Comparison of ENCODE assay signal across 8 cellular contexts in genomic region chr2:56185582-56186046, GRCh38. TPM values are rescaled to one million over a fixed set of nuclear protein-coding genes. Genes with fewer than 3 reads are reported as not detected.
A peak's percentile ranks its signal among the peaks of the same experiment; 100 is the strongest.
DNase-seq lines count a peak whose midpoint lies in the region; ATAC-seq and TF ChIP-seq lines count a peak whose summit lies in the region.

No MANE protein-coding gene starts in this region.

- H4K20me1 ChIP-seq in HCT116 (ENCODE audit: insufficient read depth): no peaks in the 10 kb centered on the region

- ATAC-seq in HCT116 (peak; percentile 53), GM19351 (IDR thresholded peaks at IDR 0.05; ENCODE audit: unreplicated experiment) (no peak)
- ATAC-seq in stimulated activated effector memory CD8-positive, alpha-beta T cell treated with anti-CD3 and anti-CD28 coated beads, Interleukin-12 subunit alpha, Interleukin-12 subunit beta, amount 100 ng/mL, for 72 hours: no peak

- TF ChIP-seq POLR2A in HCT116 (IDR thresholded peaks at IDR 0.05; ENCODE audit: borderline replicate concordance, extremely low read depth, insufficient read depth, insufficient read length): no peak

- H3K9me3 ChIP-seq in HCT116 (ENCODE audit: control insufficient read depth in 1 of 2, insufficient read depth in 1 of 2, low read depth in 1 of 2, low read length in 2 of 2) (no peaks in the 10 kb centered on the region), iPS-20b (ENCODE audit: insufficient read depth, low read depth, low read length) (no peaks in the 10 kb centered on the region)

- POLR2A ChIA-PET in HCT116 (lab: Charles Lee): no interaction called here

- H3K4me2 ChIP-seq in HCT116 (ENCODE audit: low read length): peak overlapping the region; percentile 88

- no peaks in the 10 kb centered on the region for H3K36me3 Mint-ChIP-seq in stimulated activated effector memory CD8-positive, alpha-beta T cell treated with anti-CD3 and anti-CD28 coated beads, Interleukin-12 subunit alpha, Interleukin-12 subunit beta, amount 100 ng/mL, for 72 hours

- peaks cover 13% of the 10 kb centered on the region for H3K4me1 Mint-ChIP-seq in stimulated activated effector memory CD8-positive, alpha-beta T cell treated with anti-CD3 and anti-CD28 coated beads, Interleukin-12 subunit alpha, Interleukin-12 subunit beta, amount 100 ng/mL, for 72 hours

- H3K27ac Mint-ChIP-seq in stimulated activated effector memory CD8-positive, alpha-beta T cell treated with anti-CD3 and anti-CD28 coated beads, Interleukin-12 subunit alpha, Interleukin-12 subunit beta, amount 100 ng/mL, for 72 hours: no peak overlapping the region

- H3K9ac ChIP-seq in HCT116 (ENCODE audit: low read length): no peak overlapping the region
- H3K9ac ChIP-seq in iPS-20b (ENCODE audit: low read depth, low read length): no peak overlapping the region

- CTCF ChIA-PET in HCT116 (lab: Charles Lee): interaction anchor here (3.5 kb wide), 1 partner anchor 565 kb away, joined by 22 read pairs; no protein-coding TSS in a partner anchor

- no peaks in the 10 kb centered on the region for H3K9me2 ChIP-seq in HCT116 (ENCODE audit: insufficient read depth)

- DNase-seq in HCT116 (ENCODE audit: low read depth, low spot score) (no peak), amniotic epithelial cell (ENCODE audit: low read depth) (peak; percentile 41), germinal center (ENCODE audit: low spot score) (no peak)
- no peak for DNase-seq in stimulated activated effector memory CD8-positive, alpha-beta T cell treated with anti-CD3 and anti-CD28 coated beads, Interleukin-12 subunit alpha, Interleukin-12 subunit beta, amount 100 ng/mL, for 72 hours (ENCODE audit: low spot score in 2 of 2)

- H3K4me3 ChIP-seq in HCT116 (replicated peaks in 1 of 2; ENCODE audit: low read depth in 1 of 2, low read length in 2 of 2): peak overlapping the region; percentile 45 to 63
- peak overlapping the region; percentile 68 for H3K4me3 ChIP-seq in iPS-20b (ENCODE audit: low read length)
- H3K4me3 ChIP-seq in skin epidermis: peak overlapping the region; percentile 36 to 70 (median 49)

- H3K36me3 ChIP-seq in HCT116 (ENCODE audit: control insufficient read depth in 1 of 2, insufficient read depth in 2 of 2, low read length in 2 of 2) (no peaks in the 10 kb centered on the region), iPS-20b (ENCODE audit: insufficient read depth, low read depth, low read length) (no peaks in the 10 kb centered on the region)

- H3K79me2 ChIP-seq in HCT116 (ENCODE audit: insufficient read depth, low read length): no peaks in the 10 kb centered on the region

- TF ChIP-seq CTCF in 22Rv1 (IDR thresholded peaks at IDR 0.05): peak; percentile 11; the same call in 1 of the 2 replicates
- TF ChIP-seq CTCF in HCT116 (IDR thresholded peaks at IDR 0.05 in 2 of 3, conservative IDR thresholded peaks at IDR 0.05 in 1 of 3; ENCODE audit: borderline replicate concordance in 1 of 3, insufficient read depth in 1 of 3, low read depth in 2 of 3, low read length in 2 of 3): peak in 2 of 3 experiments; percentile 28 to 32; a peak in 4 of 6 replicates

- H2AFZ ChIP-seq in HCT116 (ENCODE audit: low read depth, low read length, poor library complexity, severe bottlenecking): peak overlapping the region; percentile 98

- H3K27me3 ChIP-seq in HCT116 (ENCODE audit: insufficient read depth, low read length): no peaks in the 10 kb centered on the region
- H3K27me3 ChIP-seq in iPS-20b (ENCODE audit: insufficient read depth, low read length): peaks cover 100% of the 10 kb centered on the region

- peaks cover 3 to 25% of the 10 kb centered on the region in 2 experiments; a peak in 3 of 4 replicates for H3K4me1 ChIP-seq in HCT116 (ENCODE audit: control insufficient read depth in 1 of 2, insufficient read depth in 2 of 2, low read length in 2 of 2)
- peaks cover 9% of the 10 kb centered on the region; the same call in 1 of the 2 replicates for H3K4me1 ChIP-seq in iPS-20b (ENCODE audit: insufficient read depth, low read length)

- BruUV-seq in HCT116 (replicated peaks; lab: Mats Ljungman, UMichigan): no TSS peak

- TF ChIP-seq RAD21 in HCT116 (IDR thresholded peaks at IDR 0.05; ENCODE audit: low read depth): no peak

- no peak overlapping the region for H3K4me3 Mint-ChIP-seq in stimulated activated effector memory CD8-positive, alpha-beta T cell treated with anti-CD3 and anti-CD28 coated beads, Interleukin-12 subunit alpha, Interleukin-12 subunit beta, amount 100 ng/mL, for 72 hours

- H3K27ac ChIP-seq in 22Rv1: no peak overlapping the region; the same call in 1 of the 2 replicates
- no peak overlapping the region for H3K27ac ChIP-seq in HCT116 (ENCODE audit: low read depth, low read length)
- H3K27ac ChIP-seq in iPS-20b (ENCODE audit: low read length): no peak overlapping the region
- peak overlapping the region in 15 of 21 experiments; percentile 11 to 77 (median 55) for H3K27ac ChIP-seq in skin epidermis

- H3K9me3 Mint-ChIP-seq in stimulated activated effector memory CD8-positive, alpha-beta T cell treated with anti-CD3 and anti-CD28 coated beads, Interleukin-12 subunit alpha, Interleukin-12 subunit beta, amount 100 ng/mL, for 72 hours: peaks cover 3% of the 10 kb centered on the region

- RAD21 ChIA-PET in HCT116 (lab: Charles Lee; ENCODE audit: low non-redundant PET in 1 of 2, low total read pairs in 2 of 2, uncharacterized antibody in 2 of 2, unreplicated experiment in 2 of 2): no interaction called here

- intact Hi-C loops in HCT116 (cut with micrococcal nuclease): loop anchor here (5.0 kb wide), 1 partner anchor 1187 kb away; no protein-coding TSS in a partner anchor

TF ChIP-seq in HCT116, 20 proteins besides CTCF, POLR2A, EP300 and RAD21:
- no peak for TF ChIP-seq ZFX (IDR thresholded peaks at IDR 0.05)
- no peak for TF ChIP-seq SIN3A (IDR thresholded peaks at IDR 0.05; ENCODE audit: low read depth)
- no peak for TF ChIP-seq ZBTB33 (IDR thresholded peaks at IDR 0.05; ENCODE audit: extremely low read depth, insufficient replicate concordance, low read length)
- TF ChIP-seq EGR1 (IDR thresholded peaks at IDR 0.05; ENCODE audit: low read depth): no peak
- no peak for TF ChIP-seq POLR2AphosphoS5 (IDR thresholded peaks at IDR 0.05; ENCODE audit: low read depth, low read length)
- TF ChIP-seq SP1 (IDR thresholded peaks at IDR 0.05; ENCODE audit: low read depth): no peak
- TF ChIP-seq CEBPB (IDR thresholded peaks at IDR 0.05; ENCODE audit: low read depth): no peak
- TF ChIP-seq ELF1 (IDR thresholded peaks at IDR 0.05; ENCODE audit: borderline replicate concordance, low read depth): no peak
- TF ChIP-seq CBX3 (IDR thresholded peaks at IDR 0.05; ENCODE audit: low read depth): no peak
- TF ChIP-seq ATF3 (IDR thresholded peaks at IDR 0.05): no peak
- TF ChIP-seq EZH2 (IDR thresholded peaks at IDR 0.05): no peak
- TF ChIP-seq, protein P1, sequence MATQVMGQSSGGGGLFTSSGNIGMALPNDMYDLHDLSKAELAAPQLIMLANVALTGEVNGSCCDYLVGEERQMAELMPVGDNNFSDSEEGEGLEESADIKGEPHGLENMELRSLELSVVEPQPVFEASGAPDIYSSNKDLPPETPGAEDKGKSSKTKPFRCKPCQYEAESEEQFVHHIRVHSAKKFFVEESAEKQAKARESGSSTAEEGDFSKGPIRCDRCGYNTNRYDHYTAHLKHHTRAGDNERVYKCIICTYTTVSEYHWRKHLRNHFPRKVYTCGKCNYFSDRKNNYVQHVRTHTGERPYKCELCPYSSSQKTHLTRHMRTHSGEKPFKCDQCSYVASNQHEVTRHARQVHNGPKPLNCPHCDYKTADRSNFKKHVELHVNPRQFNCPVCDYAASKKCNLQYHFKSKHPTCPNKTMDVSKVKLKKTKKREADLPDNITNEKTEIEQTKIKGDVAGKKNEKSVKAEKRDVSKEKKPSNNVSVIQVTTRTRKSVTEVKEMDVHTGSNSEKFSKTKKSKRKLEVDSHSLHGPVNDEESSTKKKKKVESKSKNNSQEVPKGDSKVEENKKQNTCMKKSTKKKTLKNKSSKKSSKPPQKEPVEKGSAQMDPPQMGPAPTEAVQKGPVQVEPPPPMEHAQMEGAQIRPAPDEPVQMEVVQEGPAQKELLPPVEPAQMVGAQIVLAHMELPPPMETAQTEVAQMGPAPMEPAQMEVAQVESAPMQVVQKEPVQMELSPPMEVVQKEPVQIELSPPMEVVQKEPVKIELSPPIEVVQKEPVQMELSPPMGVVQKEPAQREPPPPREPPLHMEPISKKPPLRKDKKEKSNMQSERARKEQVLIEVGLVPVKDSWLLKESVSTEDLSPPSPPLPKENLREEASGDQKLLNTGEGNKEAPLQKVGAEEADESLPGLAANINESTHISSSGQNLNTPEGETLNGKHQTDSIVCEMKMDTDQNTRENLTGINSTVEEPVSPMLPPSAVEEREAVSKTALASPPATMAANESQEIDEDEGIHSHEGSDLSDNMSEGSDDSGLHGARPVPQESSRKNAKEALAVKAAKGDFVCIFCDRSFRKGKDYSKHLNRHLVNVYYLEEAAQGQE (IDR thresholded peaks at IDR 0.05; ENCODE audit: low read depth): no peak

RNA-seq across cellular contexts. Expression of gene CCDC85A, which starts 1.8 kb away (rescaled TPM):
- total RNA-seq in HCT116 (2021; ENCODE audit: unreplicated experiment): 0.10 TPM
- polyA plus RNA-seq in HCT116 (2012): 0.01 and 0.03 TPM in 2 replicates

Comparison
In these comparisons a context has a peak if more than half of its experiments do, and no peak if none do; other contexts are left out.
1. H3K27ac ChIP-seq: peak in skin epidermis (15 of 21); none in 22Rv1 (single experiment), HCT116 (single experiment) and iPS-20b (single experiment).
2. Peak in every context shown above with its lines, with median percentiles within 50 percentile points of each other: H3K4me3 ChIP-seq.